ENCODE assay signal across 9 cellular contexts in genomic region chr5:67215592-67216471, GRCh38. TPM values are rescaled to one million over a fixed set of nuclear protein-coding genes. Genes with fewer than 3 reads are reported as not detected.
DNase-seq lines count a peak whose midpoint lies in the region; ATAC-seq, FAIRE-seq and TF ChIP-seq lines count a peak whose summit lies in the region.
"Had no signal": no experiment of that assay in that cellular context is flagged by ENCODE, and none has a peak within 500 bp of the region (broad histone marks: within the 10 kb centered on the region; RNA-seq: fewer than 3 reads in every experiment).

No MANE protein-coding gene starts in this region.

- FAIRE-seq in GM12892 (lab: Jason Lieb, UNC): peak; percentile 98
- no peak for FAIRE-seq in pancreas (lab: Jason Lieb, UNC)

- H3K36me3 ChIP-seq in esophagus muscularis mucosa (no peaks in the 10 kb centered on the region), pancreas (no peaks in the 10 kb centered on the region), tibial nerve (no peaks in the 10 kb centered on the region)

- WGBS in esophagus muscularis mucosa: 65% methylated on average over 13 of the region's 17 CpGs
- WGBS in pancreas, 2 donors: 32 to 35% methylated on average over 17 of the region's 17 CpGs
- WGBS in tibial nerve, 2 donors: 30 to 36% methylated on average over 17 of the region's 17 CpGs

- peak overlapping the region in 3 of 4 donors; percentile 35 to 63 (median 36) for H3K27ac ChIP-seq in esophagus muscularis mucosa (replicated peaks in 1 of 4)
- peak overlapping the region in 3 of 4 donors; percentile 60 to 82 (median 69) for H3K27ac ChIP-seq in pancreas
- H3K27ac ChIP-seq in tibial nerve: peak overlapping the region in 3 of 4 donors; percentile 60 to 79 (median 75)
- H3K27ac ChIP-seq: SK-N-MC had no signal

- H3K9me3 ChIP-seq in esophagus muscularis mucosa (no peaks in the 10 kb centered on the region), pancreas (no peaks in the 10 kb centered on the region), tibial nerve (no peaks in the 10 kb centered on the region)

- TF ChIP-seq EP300 in esophagus muscularis mucosa (IDR thresholded peaks at IDR 0.05): no peak
- peak; percentile 52 to 73 for TF ChIP-seq EP300 in tibial nerve (IDR thresholded peaks at IDR 0.05)

- DNase-seq in GM12892 (ENCODE audit: insufficient read length) (peak; percentile 62), NCI-H748 treated with DMSO at 0.1 percent for 48 hours (lab: John Stamatoyannopoulos, UW) (peak; percentile 35), esophagus muscularis mucosa (ENCODE audit: extremely low spot score) (no peak), pancreas (peak; percentile 29 to 81 (median 60)), tibial nerve (ENCODE audit: low spot score in 2 of 2) (peak; percentile 66 to 77), G401 (ENCODE audit: low spot score) (no peak)
- peak in 2 of 3 experiments; percentile 13 to 33 for DNase-seq in activated CD8-positive, alpha-beta memory T cell treated with anti-CD3 and anti-CD28 coated beads for 48 hours (ENCODE audit: low read depth in 2 of 3, low spot score in 2 of 3)

- intact Hi-C loops in esophagus muscularis mucosa (cut with DNase I) (no loop called here), pancreas (cut with DNase I) (no loop called here)

- H3K27me3 ChIP-seq in esophagus muscularis mucosa (no peaks in the 10 kb centered on the region), pancreas (no peaks in the 10 kb centered on the region), tibial nerve (no peaks in the 10 kb centered on the region)

- TF ChIP-seq CTCF in esophagus muscularis mucosa (IDR thresholded peaks at IDR 0.05) (no peak), pancreas (IDR thresholded peaks at IDR 0.05) (no peak), tibial nerve (IDR thresholded peaks at IDR 0.05) (no peak)

- TF ChIP-seq POLR2A in GM12892 (IDR thresholded peaks at IDR 0.05; ENCODE audit: low read depth, low read length) (no peak), esophagus muscularis mucosa (IDR thresholded peaks at IDR 0.05; ENCODE audit: low read depth) (no peak), tibial nerve (IDR thresholded peaks at IDR 0.05) (peak in 1 of 2 donors; percentile 24)

- ATAC-seq in HG02610 (IDR thresholded peaks at IDR 0.05; ENCODE audit: unreplicated experiment) (peak; percentile 99), pancreas (peak; percentile 58 to 89 (median 83))

- H3K4me1 ChIP-seq in esophagus muscularis mucosa: peaks cover 15 to 20% (median 18%) of the 10 kb centered on the region in 4 donors
- peaks cover 9 to 18% (median 12%) of the 10 kb centered on the region in 3 donors for H3K4me1 ChIP-seq in pancreas
- H3K4me1 ChIP-seq in tibial nerve: peaks cover 0 to 24% (median 15%) of the 10 kb centered on the region in 4 donors

- peak overlapping the region in 2 of 4 donors; percentile 5 to 39 for H3K4me3 ChIP-seq in esophagus muscularis mucosa
- H3K4me3 ChIP-seq in pancreas: peak overlapping the region in 1 of 4 donors; percentile 23
- peak overlapping the region in 2 of 4 donors; percentile 9 to 30 for H3K4me3 ChIP-seq in tibial nerve
- H3K4me3 ChIP-seq: SK-N-MC had no signal

- in situ Hi-C loops in G401 (cut with HindIII; ENCODE audit: low sequenced_read_pairs): no loop called here

RNA-seq across cellular contexts. Expression of gene CD180, which starts 19.2 kb away (rescaled TPM):
- 2.0 TPM for polyA plus RNA-seq in GM12892 (2012; ENCODE audit: missing spikeins)
- total RNA-seq in esophagus muscularis mucosa: 1 to 10 TPM in 1 of 4 donors, under 1 TPM in 3; 0.42 to 1.8 (median 0.67) TPM
- 1 to 10 TPM in 2 of 6 donors, under 1 TPM in 4; 0.04 to 2.9 (median 0.27) TPM for total RNA-seq in pancreas
- polyA plus RNA-seq in pancreas: under 1 TPM; 0.05 to 0.08 TPM
- total RNA-seq in tibial nerve: 1 to 10 TPM in 1 of 4 donors, under 1 TPM in 3; 0.21 to 2.7 (median 0.52) TPM
- total RNA-seq in G401 (2014; rRNA removed; shearing (Covaris generic)): not detected in 2 replicates

Comparison
In these comparisons a context has a peak if more than half of its experiments do, and no peak if none do; other contexts are left out.
1. DNase-seq: peak in GM12892 (single experiment), NCI-H748 treated with DMSO at 0.1 percent for 48 hours (single experiment), activated CD8-positive, alpha-beta memory T cell treated with anti-CD3 and anti-CD28 coated beads for 48 hours (2 of 3), pancreas (6 of 6) and tibial nerve (2 of 2); none in esophagus muscularis mucosa (single experiment) and G401 (single experiment).
2. Peak in every context shown above with its lines, with median percentiles within 50 percentile points of each other: H3K27ac ChIP-seq.